15 cellular contexts compared by ENCODE assay signal in the genomic region with DNA sequence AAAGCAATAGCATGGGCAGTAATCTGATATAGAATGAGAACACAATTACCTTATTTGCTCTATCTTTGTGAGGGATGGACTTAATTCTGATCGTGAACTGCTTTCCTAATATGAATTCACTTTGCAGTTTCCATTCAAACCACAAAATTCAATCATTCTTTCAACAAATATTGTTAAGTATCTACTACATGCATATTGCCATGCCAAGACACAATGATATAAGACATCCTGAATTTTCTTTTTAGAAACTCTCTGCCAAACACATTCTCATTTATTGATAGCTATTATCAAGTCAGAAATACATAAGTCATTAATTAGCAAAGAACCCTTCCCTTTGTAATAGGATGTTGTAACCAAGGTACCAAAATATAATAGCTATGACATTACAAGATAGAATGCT.
"Had no signal": no experiment of that assay in that cellular context is flagged by ENCODE, and none has a peak within 500 bp of the region (broad histone marks: within the 10 kb centered on the region; RNA-seq: fewer than 3 reads in every experiment).

No MANE protein-coding gene starts in this region.

- DNase-seq: activated CD4-positive, alpha-beta T cell treated with anti-CD3 and anti-CD28 coated beads, Interleukin-2, amount 50 U/mL, for 48 hours; activated gamma-delta T cell; dorsolateral prefrontal cortex; heart right ventricle; left lung; mammary epithelial cell; nephron progenitor cell; nucleus accumbens; posterior cingulate gyrus; stimulated activated CD4-positive, alpha-beta T cell treated with anti-CD3 and anti-CD28 coated beads, Interleukin-2, amount 100 ng/mL, for 24 hours; stimulated activated naive CD4-positive, alpha-beta T cell treated with Interleukin-2 at 50 U/mL for 16 hours; tibial artery had no signal

- H3K36me3 ChIP-seq: heart right ventricle, left lung, tibial artery had no signal

- H3K27me3 ChIP-seq: dorsolateral prefrontal cortex, heart right ventricle, left lung, tibial artery had no signal

- H3K27ac ChIP-seq: dorsolateral prefrontal cortex had no signal

- FAIRE-seq: colon, TTC549 had no signal

- ATAC-seq: activated naive CD4-positive, alpha-beta T cell treated with anti-CD3 and anti-CD28 coated beads, Interleukin-2, amount 50 U/mL, for 72 hours; left lung had no signal

- H3K9me3 ChIP-seq: heart right ventricle, left lung, tibial artery had no signal

- H3K4me3 ChIP-seq: dorsolateral prefrontal cortex, heart right ventricle, left lung, tibial artery had no signal
